Comparison of ENCODE assay signal across 27 cellular contexts in genomic region chr5:33766023-33766422, GRCh38.
"Had no signal": no experiment of that assay in that cellular context is flagged by ENCODE, and none has a peak within 500 bp of the region (broad histone marks: within the 10 kb centered on the region; RNA-seq: fewer than 3 reads in every experiment).

No MANE protein-coding gene starts in this region.

- H3K27ac ChIP-seq: colonic mucosa, left lung, skin epidermis, thoracic aorta, uterus had no signal

- DNase-seq: activated CD4-positive, alpha-beta memory T cell treated with anti-CD3 and anti-CD28 coated beads, Interleukin-2, amount 10 ng/mL, durations not matched to agents 7 days and 5 days; activated CD4-positive, alpha-beta T cell treated with anti-CD3 and anti-CD28 coated beads for 1 hour; activated CD4-positive, alpha-beta T cell treated with anti-CD3 and anti-CD28 coated beads, Interleukin-2, amount 10 ng/mL, durations not matched to agents 7 days and 5 days; activated CD8-positive, alpha-beta memory T cell treated with anti-CD3 and anti-CD28 coated beads, Interleukin-2, amount 50 U/mL, for 48 hours; activated gamma-delta T cell; activated naive CD4-positive, alpha-beta T cell treated with anti-CD3 and anti-CD28 coated beads, Interleukin-2, amount 50 U/mL, for 16 hours; activated naive CD8-positive, alpha-beta T cell treated with anti-CD3 and anti-CD28 coated beads, Interleukin-2, amount 50 U/mL, for 24 hours; activated T-cell treated with anti-CD3 and anti-CD28 coated beads, Interleukin-2, amount 50 U/mL, for 24 hours; amygdala; colonic mucosa; effector CD8-positive, alpha-beta T cell; left lung; mesendoderm; mucosa of descending colon; posterior cingulate gyrus; stimulated activated CD4-positive, alpha-beta T cell treated with anti-CD3 and anti-CD28 coated beads, Interleukin-12 subunit alpha, Interleukin-12 subunit beta, amount 100 ng/mL, for 4 hours; stimulated activated CD4-positive, alpha-beta T cell treated with anti-CD3 and anti-CD28 coated beads, Interleukin-4, amount 100 ng/mL, for 1 hour; T-helper 2 cell; uterus had no signal

- H3K4me1 ChIP-seq: colonic mucosa, left lung, uterus had no signal

- ATAC-seq: activated naive CD8-positive, alpha-beta T cell treated with anti-CD3 and anti-CD28 coated beads, Interleukin-2, amount 50 U/mL, for 24 hours; left lung; mucosa of descending colon; natural killer cell treated with Interleukin-12 subunit alpha and Interleukin-12 subunit beta and Interleukin-15 and Interleukin-18, amount 100 ng/mL, for 72 hours; sciatic nerve had no signal

- H3K4me3 ChIP-seq: colonic mucosa, left lung, lung, mucosa of descending colon, skin epidermis, thoracic aorta, uterus had no signal

- H3K27me3 ChIP-seq: colonic mucosa, left lung, uterus had no signal

- H3K36me3 ChIP-seq: colonic mucosa, left lung, thoracic aorta, uterus had no signal

- H3K9me3 ChIP-seq: colonic mucosa, left lung, mucosa of descending colon, thoracic aorta, uterus had no signal

- FAIRE-seq: bronchial epithelial cell, endometrium, frontal cortex had no signal
